ENCODE assay signal across 8 cellular contexts in genomic region chr3:114519415-114519814, GRCh38.
DNase-seq lines count a peak whose midpoint lies in the region; ATAC-seq and TF ChIP-seq lines count a peak whose summit lies in the region.

No MANE protein-coding gene starts in this region.

- POLR2A ChIA-PET in HCT116 (lab: Charles Lee) (no interaction called here), T-cell (lab: Charles Lee) (interaction anchor here in 1 of 2 donors (0.6 kb wide), 1 partner anchor 1959 kb away, joined by 3 read pairs; no protein-coding TSS in a partner anchor)

- no peak overlapping the region for H3K27ac ChIP-seq in HCT116 (ENCODE audit: low read depth, low read length)
- H3K27ac ChIP-seq in iPS-18a (ENCODE audit: low read length): peak overlapping the region; percentile 19
- no peak overlapping the region for H3K27ac ChIP-seq in coronary artery

- no TSS peak for BruUV-seq in HCT116 (replicated peaks; lab: Mats Ljungman, UMichigan)

- H3K4me2 ChIP-seq in HCT116 (ENCODE audit: low read length): no peak overlapping the region

- H3K9ac ChIP-seq in HCT116 (ENCODE audit: low read length) (no peak overlapping the region), iPS-18a (ENCODE audit: low read length) (peak overlapping the region; percentile 36)

- H3K4me3 ChIP-seq in HCT116 (replicated peaks in 1 of 2; ENCODE audit: low read depth in 1 of 2, low read length in 2 of 2) (no peak overlapping the region), iPS-18a (ENCODE audit: low read length) (no peak overlapping the region), coronary artery (no peak overlapping the region)

- no peaks in the 10 kb centered on the region for H3K9me3 ChIP-seq in HCT116 (ENCODE audit: control insufficient read depth in 1 of 2, insufficient read depth in 1 of 2, low read depth in 1 of 2, low read length in 2 of 2)
- no peaks in the 10 kb centered on the region for H3K9me3 ChIP-seq in iPS-18a (ENCODE audit: control insufficient read depth, low read depth, low read length)

- H3K36me3 Mint-ChIP-seq in T-cell: peaks cover 20% of the 10 kb centered on the region

- H3K27me3 Mint-ChIP-seq in T-cell: no peaks in the 10 kb centered on the region

- DNase-seq in GM10266 (ENCODE audit: extremely low spot score) (peak; percentile 12), HCT116 (ENCODE audit: low read depth, low spot score) (no peak), T-cell (peak in 2 of 34 experiments; percentile 0 to 7), COLO668 (lab: John Stamatoyannopoulos, UW; ENCODE audit: unreplicated experiment) (no peak), coronary artery (ENCODE audit: low spot score) (no peak)
- no peak for DNase-seq in stimulated activated naive CD4-positive, alpha-beta T cell (lab: John Stamatoyannopoulos, UW)

- H3K9me2 ChIP-seq in HCT116 (ENCODE audit: insufficient read depth): no peaks in the 10 kb centered on the region

- no peak overlapping the region for H3K27ac Mint-ChIP-seq in T-cell

- H3K27me3 ChIP-seq in HCT116 (ENCODE audit: insufficient read depth, low read length): no peaks in the 10 kb centered on the region
- H3K27me3 ChIP-seq in iPS-18a (ENCODE audit: control insufficient read depth, insufficient read depth, low read length): no peaks in the 10 kb centered on the region

- H3K79me2 ChIP-seq in HCT116 (ENCODE audit: insufficient read depth, low read length): peaks cover 93% of the 10 kb centered on the region

- no peak overlapping the region for H2AFZ ChIP-seq in HCT116 (ENCODE audit: low read depth, low read length, poor library complexity, severe bottlenecking)

- no peak for TF ChIP-seq POLR2A in HCT116 (IDR thresholded peaks at IDR 0.05; ENCODE audit: borderline replicate concordance, extremely low read depth, insufficient read depth, insufficient read length)

- no peak for TF ChIP-seq RAD21 in HCT116 (IDR thresholded peaks at IDR 0.05; ENCODE audit: low read depth)

- intact Hi-C loops in HCT116 (cut with micrococcal nuclease): no loop called here

- H3K4me1 ChIP-seq in HCT116 (ENCODE audit: control insufficient read depth in 1 of 2, insufficient read depth in 2 of 2, low read length in 2 of 2) (peaks cover 14 to 16% of the 10 kb centered on the region in 2 experiments; a peak in 2 of 4 replicates), iPS-18a (ENCODE audit: control insufficient read depth, low read depth, low read length) (peaks cover 18% of the 10 kb centered on the region)

- RAD21 ChIA-PET in HCT116 (lab: Charles Lee; ENCODE audit: low non-redundant PET in 1 of 2, low total read pairs in 2 of 2, uncharacterized antibody in 2 of 2, unreplicated experiment in 2 of 2): no interaction called here

- H3K4me3 Mint-ChIP-seq in T-cell: no peak overlapping the region

- CTCF ChIA-PET in HCT116 (lab: Charles Lee): no interaction called here
- CTCF ChIA-PET in T-cell (lab: Charles Lee): no interaction called here

- H4K20me1 ChIP-seq in HCT116 (ENCODE audit: insufficient read depth): no peaks in the 10 kb centered on the region

- H3K9me3 Mint-ChIP-seq in T-cell: no peaks in the 10 kb centered on the region

- H3K4me1 Mint-ChIP-seq in T-cell: peaks cover 0 to 10% (median 0%) of the 10 kb centered on the region in 3 donors

- H3K36me3 ChIP-seq in HCT116 (ENCODE audit: control insufficient read depth in 1 of 2, insufficient read depth in 2 of 2, low read length in 2 of 2) (no peaks in the 10 kb centered on the region; a peak in 1 of 4 replicates), iPS-18a (ENCODE audit: control insufficient read depth, low read depth, low read length) (no peaks in the 10 kb centered on the region)

- TF ChIP-seq CTCF in GM10266 (IDR thresholded peaks at IDR 0.05; ENCODE audit: control insufficient read depth, insufficient read depth, low read depth, missing control alignments): no peak
- no peak for TF ChIP-seq CTCF in HCT116 (IDR thresholded peaks at IDR 0.05 in 2 of 3, conservative IDR thresholded peaks at IDR 0.05 in 1 of 3; ENCODE audit: borderline replicate concordance in 1 of 3, insufficient read depth in 1 of 3, low read depth in 2 of 3, low read length in 2 of 3)
- no peak for TF ChIP-seq CTCF in coronary artery (IDR thresholded peaks at IDR 0.05)

- ATAC-seq in HCT116 (peak; percentile 40; the same call in 1 of the 2 replicates), T-cell (replicated peaks in 1 of 4) (peak in 3 of 4 experiments; percentile 6 to 69 (median 27)), HG03025 (IDR thresholded peaks at IDR 0.05; ENCODE audit: low FRiP score, unreplicated experiment) (no peak)

TF ChIP-seq in HCT116, 20 proteins besides CTCF, POLR2A, EP300 and RAD21:
- TF ChIP-seq, protein P1, sequence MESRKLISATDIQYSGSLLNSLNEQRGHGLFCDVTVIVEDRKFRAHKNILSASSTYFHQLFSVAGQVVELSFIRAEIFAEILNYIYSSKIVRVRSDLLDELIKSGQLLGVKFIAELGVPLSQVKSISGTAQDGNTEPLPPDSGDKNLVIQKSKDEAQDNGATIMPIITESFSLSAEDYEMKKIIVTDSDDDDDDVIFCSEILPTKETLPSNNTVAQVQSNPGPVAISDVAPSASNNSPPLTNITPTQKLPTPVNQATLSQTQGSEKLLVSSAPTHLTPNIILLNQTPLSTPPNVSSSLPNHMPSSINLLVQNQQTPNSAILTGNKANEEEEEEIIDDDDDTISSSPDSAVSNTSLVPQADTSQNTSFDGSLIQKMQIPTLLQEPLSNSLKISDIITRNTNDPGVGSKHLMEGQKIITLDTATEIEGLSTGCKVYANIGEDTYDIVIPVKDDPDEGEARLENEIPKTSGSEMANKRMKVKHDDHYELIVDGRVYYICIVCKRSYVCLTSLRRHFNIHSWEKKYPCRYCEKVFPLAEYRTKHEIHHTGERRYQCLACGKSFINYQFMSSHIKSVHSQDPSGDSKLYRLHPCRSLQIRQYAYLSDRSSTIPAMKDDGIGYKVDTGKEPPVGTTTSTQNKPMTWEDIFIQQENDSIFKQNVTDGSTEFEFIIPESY (IDR thresholded peaks at IDR 0.05; ENCODE audit: extremely low read depth, insufficient replicate concordance, low read length): no peak
- TF ChIP-seq EZH2 (IDR thresholded peaks at IDR 0.05) (no peak), ZFX (IDR thresholded peaks at IDR 0.05) (no peak), EZH2phosphoT487 (IDR thresholded peaks at IDR 0.05; ENCODE audit: borderline replicate concordance) (no peak), YY1 (IDR thresholded peaks at IDR 0.05; ENCODE audit: extremely low read depth, insufficient replicate concordance, low read depth, low read length) (no peak), SIN3A (IDR thresholded peaks at IDR 0.05; ENCODE audit: low read depth) (no peak)
TF ChIP-seq in HCT116: peak in this region for 0.
